ENCODE assay signal across 7 cellular contexts in the genomic region with DNA sequence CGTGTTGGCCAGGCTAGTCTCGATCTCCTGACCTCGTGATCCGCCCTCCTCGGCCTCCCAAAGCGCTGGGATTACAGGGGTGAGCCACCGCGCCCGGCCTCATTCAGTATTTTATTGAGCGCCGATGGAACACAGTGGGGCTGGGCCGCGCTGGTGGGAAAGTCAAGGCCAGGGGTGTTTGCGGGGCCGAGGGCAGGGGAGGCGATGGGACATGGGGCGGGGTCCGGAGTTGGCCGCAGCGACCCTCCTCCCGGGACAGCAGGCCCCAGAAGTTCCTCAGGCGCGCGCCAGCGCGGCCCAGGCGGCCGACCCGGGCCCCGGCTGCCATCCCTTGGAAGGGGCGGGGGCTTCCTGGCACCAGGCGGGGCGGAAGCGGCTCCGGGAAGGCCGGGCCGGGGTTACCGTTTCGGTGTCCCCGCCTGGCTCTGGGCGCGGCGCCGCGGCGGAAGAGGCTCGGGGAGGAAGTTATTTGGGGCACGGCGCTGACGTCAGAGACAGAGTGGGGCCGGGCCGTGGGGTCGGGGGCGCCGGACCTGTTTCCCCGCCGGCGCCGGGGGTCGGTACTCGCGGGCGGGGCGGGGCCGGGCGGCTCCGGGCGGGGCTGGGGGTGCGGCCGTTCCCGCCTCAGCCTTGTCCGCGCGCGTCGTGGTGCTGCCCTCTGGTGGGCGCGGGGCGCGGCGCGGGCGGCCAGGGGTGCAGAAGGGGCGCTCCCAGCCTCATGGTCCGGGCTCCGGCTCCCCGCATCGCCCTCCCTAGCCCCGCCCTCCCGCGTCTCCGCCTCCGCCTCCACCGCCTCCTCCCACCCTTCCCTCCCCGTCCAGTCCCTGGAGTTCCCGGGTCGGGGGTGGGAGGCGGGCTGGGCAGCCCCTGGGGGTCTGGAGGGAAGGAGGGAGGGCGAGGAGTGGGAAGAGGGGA. TPM values are rescaled to one million over a fixed set of nuclear protein-coding genes. Genes with fewer than 3 reads are reported as not detected.
DNase-seq lines count a peak whose midpoint lies in the region; ATAC-seq and TF ChIP-seq lines count a peak whose summit lies in the region.

No MANE protein-coding gene starts in this region.

- DNase-seq in GM13977 (ENCODE audit: low spot score) (peak; percentile 96), NCI-H1436 treated with DMSO at 0.1 percent for 48 hours (lab: John Stamatoyannopoulos, UW) (peak; percentile 5), astrocyte of the cerebellum (ENCODE audit: low read depth) (peak; percentile 43), iPS DF 19.7 (ENCODE audit: low read depth, low spot score) (peak; percentile 35), gastrocnemius medialis (peak; percentile 49 to 71)
- DNase-seq in T-helper 2 cell treated with Interferon-gamma antibody and Interleukin-4, amounts not matched to agents 5 μg/mL and 100 μg/mL, for 36 hours (ENCODE audit: low spot score) = peak; percentile 87

- in situ Hi-C loops in GM13977 (cut with MboI; ENCODE audit: low pct_unique_long_range_greater_than_20kb, low sequenced_read_pairs, unreplicated experiment) = no loop called here
- in situ Hi-C loops in astrocyte of the cerebellum (cut with HindIII; ENCODE audit: low sequenced_read_pairs) = no loop called here
- in situ Hi-C loops in gastrocnemius medialis (cut with MboI; ENCODE audit: low sequenced_read_pairs in 4 of 4) = no loop called here

- TF ChIP-seq CTCF in GM13977 (IDR thresholded peaks at IDR 0.05; ENCODE audit: extremely low read depth, insufficient read depth, missing control alignments) = peak; percentile 90
- peak; percentile 50 for TF ChIP-seq CTCF in astrocyte of the cerebellum (IDR thresholded peaks at IDR 0.05; ENCODE audit: low read depth, low read length, missing control alignments)
- TF ChIP-seq CTCF in gastrocnemius medialis (IDR thresholded peaks at IDR 0.05 in 4 of 5, conservative IDR thresholded peaks at IDR 0.05 in 1 of 5) = peak; percentile 37 to 99 (median 62)

- H3K4me1 ChIP-seq in gastrocnemius medialis = peaks cover 8 to 25% of the 10 kb centered on the region in 2 donors

- intact Hi-C loops in gastrocnemius medialis (cut with DNase I; ENCODE audit: low total_unique reads) = loop anchor here (1.0 kb wide), 1 partner anchor 39 kb away; a partner anchor contains a TSS

- peaks cover 2% of the 10 kb centered on the region for H3K4me1 Mint-ChIP-seq in T-helper 2 cell treated with Interferon-gamma antibody and Interleukin-4, amounts not matched to agents 5 μg/mL and 100 μg/mL, for 36 hours (ENCODE audit: low read depth)

- H3K36me3 ChIP-seq in gastrocnemius medialis = no peaks in the 10 kb centered on the region

- H3K27ac ChIP-seq in gastrocnemius medialis = peak overlapping the region; percentile 21 to 73 (median 63)

- peaks cover 3% of the 10 kb centered on the region for H3K27me3 Mint-ChIP-seq in T-helper 2 cell treated with Interferon-gamma antibody and Interleukin-4, amounts not matched to agents 5 μg/mL and 100 μg/mL, for 36 hours (ENCODE audit: low read depth)

- H3K27ac Mint-ChIP-seq in T-helper 2 cell treated with Interferon-gamma antibody and Interleukin-4, amounts not matched to agents 5 μg/mL and 100 μg/mL, for 36 hours = peak overlapping the region; percentile 83

- H3K9me3 Mint-ChIP-seq in T-helper 2 cell treated with Interferon-gamma antibody and Interleukin-4, amounts not matched to agents 5 μg/mL and 100 μg/mL, for 36 hours = no peaks in the 10 kb centered on the region

- no peak for TF ChIP-seq POLR2A in gastrocnemius medialis (IDR thresholded peaks at IDR 0.05)

- no peaks in the 10 kb centered on the region for H3K9me3 ChIP-seq in gastrocnemius medialis

- peaks cover 0 to 5% (median under 1%) of the 10 kb centered on the region in 3 donors for H3K27me3 ChIP-seq in gastrocnemius medialis

- ATAC-seq in HG02840 (IDR thresholded peaks at IDR 0.05; ENCODE audit: low FRiP score, unreplicated experiment) = peak; percentile 69
- ATAC-seq in gastrocnemius medialis = peak; percentile 86 to 89

- no peaks in the 10 kb centered on the region for H3K36me3 Mint-ChIP-seq in T-helper 2 cell treated with Interferon-gamma antibody and Interleukin-4, amounts not matched to agents 5 μg/mL and 100 μg/mL, for 36 hours (ENCODE audit: low read depth)

- peak overlapping the region; percentile 74 for H3K4me3 Mint-ChIP-seq in T-helper 2 cell treated with Interferon-gamma antibody and Interleukin-4, amounts not matched to agents 5 μg/mL and 100 μg/mL, for 36 hours

- peak overlapping the region; percentile 56 for H3K4me3 ChIP-seq in astrocyte of the cerebellum (ENCODE audit: low read depth, low read length)
- peak overlapping the region; percentile 57 to 86 (median 66) for H3K4me3 ChIP-seq in gastrocnemius medialis

RNA-seq across cellular contexts. Expression of a gene that starts 1.0 kb away (rescaled TPM):
- total RNA-seq in gastrocnemius medialis = under 1 TPM in 2 of 4 donors, not detected in 2; 0.49 to 0.55 TPM

RNA-seq across cellular contexts. Expression of a gene that starts 31.5 kb away (rescaled TPM):
- total RNA-seq in gastrocnemius medialis = 100 to 1,000 TPM; 151 to 205 (median 164) TPM

RNA-seq across cellular contexts. Expression of a gene that starts 38.7 kb away (rescaled TPM):
- total RNA-seq in gastrocnemius medialis = 10 to 100 TPM; 13.6 to 23.8 (median 14.7) TPM

RNA-seq across cellular contexts. Expression of a gene that starts 56.1 kb away (rescaled TPM):
- 100 to 1,000 TPM; 216 to 970 (median 375) TPM for total RNA-seq in gastrocnemius medialis

Comparison
In these comparisons a context has a peak if more than half of its experiments do, and no peak if none do; other contexts are left out.
1. Peak in every context shown above with its lines: DNase-seq, ATAC-seq, H3K4me3 ChIP-seq and H3K27ac ChIP-seq.
2. DNase-seq: peak in every context shown above with its lines; median percentile 96 in GM13977; 87 in T-helper 2 cell treated with Interferon-gamma antibody and Interleukin-4, amounts not matched to agents 5 μg/mL and 100 μg/mL, for 36 hours; 60 in gastrocnemius medialis; 43 in astrocyte of the cerebellum; 35 in iPS DF 19.7; 5 in NCI-H1436 treated with DMSO at 0.1 percent for 48 hours.